8 cellular contexts compared by ENCODE assay signal in genomic region chr4:174828845-174829701, GRCh38. TPM values are rescaled to one million over a fixed set of nuclear protein-coding genes. Genes with fewer than 3 reads are reported as not detected.
DNase-seq lines count a peak whose midpoint lies in the region; ATAC-seq and TF ChIP-seq lines count a peak whose summit lies in the region.

TSS of gene GLRA3 (minus strand) at chr4:174829247. CDS start at chr4:174828811, 436 bp downstream.

- no peaks in the 10 kb centered on the region for H3K36me3 Mint-ChIP-seq in activated CD4-positive, alpha-beta T cell treated with anti-CD3 and anti-CD28 coated beads, Interleukin-2, amount 10 ng/mL, durations not matched to agents 24 days and 14 days (ENCODE audit: low read depth)
- H3K36me3 Mint-ChIP-seq in glutamatergic neuron (ENCODE audit: unreplicated experiment), result no peaks in the 10 kb centered on the region

- H3K9me3 Mint-ChIP-seq in activated CD4-positive, alpha-beta T cell treated with anti-CD3 and anti-CD28 coated beads, Interleukin-2, amount 10 ng/mL, durations not matched to agents 24 days and 14 days, result peaks cover 6% of the 10 kb centered on the region
- H3K9me3 Mint-ChIP-seq in glutamatergic neuron (ENCODE audit: unreplicated experiment), result peaks cover 3% of the 10 kb centered on the region

- H3K4me1 Mint-ChIP-seq in activated CD4-positive, alpha-beta T cell treated with anti-CD3 and anti-CD28 coated beads, Interleukin-2, amount 10 ng/mL, durations not matched to agents 24 days and 14 days, result peaks cover 5% of the 10 kb centered on the region
- H3K4me1 Mint-ChIP-seq in glutamatergic neuron (ENCODE audit: low read depth, unreplicated experiment), result peaks cover 6% of the 10 kb centered on the region

- intact Hi-C loops in activated CD4-positive, alpha-beta T cell treated with anti-CD3 and anti-CD28 coated beads, Interleukin-2, amount 10 ng/mL, durations not matched to agents 24 days and 14 days (cut with micrococcal nuclease), result loop anchor here (5.0 to 10.0 kb wide), 2 partner anchors 614 to 1297 kb away; partner anchors contain the start of gene HAND2
- intact Hi-C loops in posterior vena cava (cut with DNase I), result loop anchor here in 1 of 2 donors (5.0 kb wide), 1 partner anchor 312 kb away; no protein-coding TSS in a partner anchor

- peak within 1 kb of the TSS; percentile 12 for H3K4me3 Mint-ChIP-seq in activated CD4-positive, alpha-beta T cell treated with anti-CD3 and anti-CD28 coated beads, Interleukin-2, amount 10 ng/mL, durations not matched to agents 24 days and 14 days
- H3K4me3 Mint-ChIP-seq in glutamatergic neuron (ENCODE audit: unreplicated experiment), result peak within 1 kb of the TSS; percentile 93

- no peak within 1 kb of the TSS for H3K27ac Mint-ChIP-seq in activated CD4-positive, alpha-beta T cell treated with anti-CD3 and anti-CD28 coated beads, Interleukin-2, amount 10 ng/mL, durations not matched to agents 24 days and 14 days
- peak within 1 kb of the TSS; percentile 77 for H3K27ac Mint-ChIP-seq in glutamatergic neuron (ENCODE audit: unreplicated experiment)

- peak; percentile 94 for ATAC-seq in HG02798 (IDR thresholded peaks at IDR 0.05; ENCODE audit: poor library complexity, unreplicated experiment)

- DNase-seq in activated CD4-positive, alpha-beta T cell treated with anti-CD3 and anti-CD28 coated beads, Interleukin-2, amount 10 ng/mL, durations not matched to agents 24 days and 14 days, result peak; percentile 66
- no peak for DNase-seq in activated CD4-positive, alpha-beta T cell treated with anti-CD3 and anti-CD28 coated beads for 1 hour
- peak; percentile 93 to 96 for DNase-seq in NCI-H2081 (lab: John Stamatoyannopoulos, UW)
- peak; percentile 23 for DNase-seq in activated T-cell treated with anti-CD3 and anti-CD28 coated beads, Interleukin-2, amount 50 U/mL, for 48 hours
- DNase-seq in glutamatergic neuron, result peak; percentile 94
- peak; percentile 77 for DNase-seq in posterior vena cava (ENCODE audit: low spot score)
- DNase-seq in stimulated activated naive CD4-positive, alpha-beta T cell treated with Interleukin-2 at 50 U/mL for 16 hours (lab: John Stamatoyannopoulos, UW), result no peak

- H3K27me3 Mint-ChIP-seq in activated CD4-positive, alpha-beta T cell treated with anti-CD3 and anti-CD28 coated beads, Interleukin-2, amount 10 ng/mL, durations not matched to agents 24 days and 14 days, result peaks cover 7% of the 10 kb centered on the region
- peaks cover 6% of the 10 kb centered on the region for H3K27me3 Mint-ChIP-seq in glutamatergic neuron (ENCODE audit: unreplicated experiment)

- TF ChIP-seq CTCF in glutamatergic neuron (IDR thresholded peaks at IDR 0.05; ENCODE audit: partially characterized antibody, unreplicated experiment), result no peak

RNA-seq across cellular contexts. Expression of gene GLRA3, which starts in this region (rescaled TPM):
- not detected in 2 replicates for total RNA-seq in activated CD4-positive, alpha-beta T cell treated with anti-CD3 and anti-CD28 coated beads, Interleukin-2, amount 10 ng/mL, durations not matched to agents 24 days and 14 days
- total RNA-seq in glutamatergic neuron (ENCODE audit: unreplicated experiment), result not detected
- not detected for total RNA-seq in posterior vena cava

Comparison
In these comparisons a context has a peak if more than half of its experiments do, and no peak if none do; other contexts are left out.
1. Peak in DNase-seq in activated CD4-positive, alpha-beta T cell treated with anti-CD3 and anti-CD28 coated beads, Interleukin-2, amount 10 ng/mL, durations not matched to agents 24 days and 14 days; RNA of the gene not detected or under 1 TPM.
2. Peak in DNase-seq in glutamatergic neuron; RNA of the gene not detected or under 1 TPM.
3. Peak in DNase-seq in posterior vena cava; RNA of the gene not detected or under 1 TPM.
4. DNase-seq: peak in NCI-H2081 (2 of 2) and activated T-cell treated with anti-CD3 and anti-CD28 coated beads, Interleukin-2, amount 50 U/mL, for 48 hours (2 of 2); none in activated CD4-positive, alpha-beta T cell treated with anti-CD3 and anti-CD28 coated beads for 1 hour (single experiment) and stimulated activated naive CD4-positive, alpha-beta T cell treated with Interleukin-2 at 50 U/mL for 16 hours (single experiment).